ENCODE assay signal across 8 cellular contexts in the genomic region with DNA sequence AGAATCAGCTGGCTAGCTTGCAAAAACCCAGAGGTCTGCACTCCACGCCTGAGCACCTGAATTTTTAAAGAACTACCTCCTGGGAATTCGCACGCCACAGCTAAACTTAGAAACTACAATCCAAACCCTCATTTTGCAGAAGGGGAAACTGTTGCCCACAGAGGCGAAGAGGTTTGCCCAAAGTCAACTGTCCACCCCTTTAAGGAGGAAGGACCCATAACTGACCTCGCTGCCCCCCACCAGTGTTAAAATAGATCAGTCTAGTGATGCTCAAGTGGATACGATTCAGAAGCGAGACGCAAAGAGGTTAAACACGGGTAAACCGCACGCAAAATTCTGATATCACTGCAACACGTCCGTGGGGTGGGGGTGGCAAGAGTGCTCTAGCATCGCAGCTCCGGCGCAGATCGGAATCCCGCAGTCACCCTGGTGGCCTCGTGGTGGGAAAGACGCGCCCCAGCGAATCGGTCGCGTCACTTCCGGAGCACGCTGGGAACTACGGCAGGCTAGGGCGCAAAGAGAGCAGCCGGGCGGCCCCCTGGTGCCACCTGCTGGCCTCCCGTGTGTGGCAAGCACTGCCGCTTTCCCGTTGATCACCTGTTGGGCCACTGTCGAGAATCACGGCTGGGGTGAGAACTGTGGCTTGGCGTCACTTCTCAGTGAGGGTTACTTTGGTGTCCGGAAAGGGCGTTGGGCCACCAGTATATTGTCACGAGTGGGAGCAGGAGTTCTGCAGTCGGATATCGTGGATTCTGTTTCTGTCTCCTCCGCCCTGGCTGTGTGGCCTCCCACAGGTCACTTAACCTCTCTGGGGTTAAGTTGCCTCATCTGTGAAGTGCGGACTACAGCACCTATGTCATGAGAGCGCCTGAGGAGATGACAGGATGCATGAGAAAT. TPM values are rescaled to one million over a fixed set of nuclear protein-coding genes. Genes with fewer than 3 reads are reported as not detected.
A peak's percentile ranks its signal among the peaks of the same experiment; 100 is the strongest.
DNase-seq lines count a peak whose midpoint lies in the region; ATAC-seq and TF ChIP-seq lines count a peak whose summit lies in the region.

A gene (minus strand): TSS at position 451 of the 897 bp plus-strand sequence. CDS start 686 bp downstream, outside the sequence.

- peaks cover 0 to 11% (median 0%) of the 10 kb centered on the region in 11 experiments; a peak in 3 of 22 replicates for H4K20me1 ChIP-seq in BLaER1 treated with 17β-estradiol and CSF1 and Interleukin-3, amounts not matched to agents 10 nM and 100 nM

- H3K4me1 Mint-ChIP-seq in activated CD4-positive, alpha-beta T cell treated with anti-CD3 and anti-CD28 coated beads, Interleukin-2, amount 10 ng/mL, durations not matched to agents 7 days and 5 days: peaks cover 42% of the 10 kb centered on the region

- peak within 1 kb of the TSS; percentile 92 for H3K27ac Mint-ChIP-seq in activated CD4-positive, alpha-beta T cell treated with anti-CD3 and anti-CD28 coated beads, Interleukin-2, amount 10 ng/mL, durations not matched to agents 7 days and 5 days

- H3K4me1 ChIP-seq in BLaER1 treated with 17β-estradiol and CSF1 and Interleukin-3, amounts not matched to agents 10 nM and 100 nM: peaks cover 25 to 64% (median 48%) of the 10 kb centered on the region in 10 experiments
- peaks cover 11 to 33% of the 10 kb centered on the region in 2 donors for H3K4me1 ChIP-seq in left lung

- no peaks in the 10 kb centered on the region for H3K27me3 ChIP-seq in BLaER1 treated with 17β-estradiol and CSF1 and Interleukin-3, amounts not matched to agents 10 nM and 100 nM
- no peaks in the 10 kb centered on the region for H3K27me3 ChIP-seq in left lung

- H3K4me2 ChIP-seq in BLaER1 treated with 17β-estradiol and CSF1 and Interleukin-3, amounts not matched to agents 10 nM and 100 nM: peak within 1 kb of the TSS; percentile 74 to 97 (median 88)

- intact Hi-C loops in left lung (cut with DNase I): no loop called here

- POLR2A ChIA-PET in activated CD4-positive, alpha-beta T cell treated with anti-CD3 and anti-CD28 coated beads, Interleukin-2, amount 10 ng/mL, durations not matched to agents 7 days and 5 days (lab: Charles Lee): interaction anchor here (0.7 kb wide), 1 partner anchor 39 kb away, joined by 3 read pairs; no protein-coding TSS in a partner anchor

- CTCF ChIA-PET in activated CD4-positive, alpha-beta T cell treated with anti-CD3 and anti-CD28 coated beads, Interleukin-2, amount 10 ng/mL, durations not matched to agents 7 days and 5 days (lab: Charles Lee): interaction anchor here (0.5 to 1.7 kb wide), 22 partner anchors 8 to 523 kb away, joined by 3 to 7 read pairs (median 3); a partner anchor contains a TSS

- peak within 1 kb of the TSS; percentile 52 to 68 (median 56) for H3K4me3 ChIP-seq in BLaER1 treated with 17β-estradiol and CSF1 and Interleukin-3, amounts not matched to agents 10 nM and 100 nM
- H3K4me3 ChIP-seq in left lung: peak within 1 kb of the TSS; percentile 35 to 53

- H3K27ac ChIP-seq in BLaER1 treated with 17β-estradiol and CSF1 and Interleukin-3, amounts not matched to agents 10 nM and 100 nM: peak within 1 kb of the TSS; percentile 4 to 75 (median 60); a peak in 20 of 22 replicates
- H3K27ac ChIP-seq in left lung: peak within 1 kb of the TSS in 1 of 2 donors; percentile 55

- DNase-seq in GM19240 (ENCODE audit: insufficient read length, low spot score) (peak; percentile 88), NCI-H526 treated with DMSO at 0.1 percent for 48 hours (lab: John Stamatoyannopoulos, UW) (peak; percentile 76), cortex of kidney (lab: John Stamatoyannopoulos, UW) (peak; percentile 79), left lung (peak; percentile 93 to 99)
- peak; percentile 94 for DNase-seq in activated CD4-positive, alpha-beta T cell treated with anti-CD3 and anti-CD28 coated beads, Interleukin-2, amount 10 ng/mL, durations not matched to agents 7 days and 5 days
- DNase-seq in stimulated activated CD4-positive, alpha-beta T cell treated with anti-CD3 and anti-CD28 coated beads, Interleukin-2, amount 100 ng/mL, for 48 hours: peak; percentile 92 to 94

- H3K4me3 Mint-ChIP-seq in activated CD4-positive, alpha-beta T cell treated with anti-CD3 and anti-CD28 coated beads, Interleukin-2, amount 10 ng/mL, durations not matched to agents 7 days and 5 days: peak within 1 kb of the TSS; percentile 76

- H3K9me3 Mint-ChIP-seq in activated CD4-positive, alpha-beta T cell treated with anti-CD3 and anti-CD28 coated beads, Interleukin-2, amount 10 ng/mL, durations not matched to agents 7 days and 5 days: no peaks in the 10 kb centered on the region

- peaks cover 10 to 37% (median 23%) of the 10 kb centered on the region in 11 experiments; a peak in 20 of 22 replicates for H3K36me3 ChIP-seq in BLaER1 treated with 17β-estradiol and CSF1 and Interleukin-3, amounts not matched to agents 10 nM and 100 nM
- H3K36me3 ChIP-seq in left lung: peaks cover 0 to 23% of the 10 kb centered on the region in 2 donors

- peak; percentile 90 to 97 for TF ChIP-seq CTCF in left lung (IDR thresholded peaks at IDR 0.05)

- no peaks in the 10 kb centered on the region for H3K27me3 Mint-ChIP-seq in activated CD4-positive, alpha-beta T cell treated with anti-CD3 and anti-CD28 coated beads, Interleukin-2, amount 10 ng/mL, durations not matched to agents 7 days and 5 days

- H3K36me3 Mint-ChIP-seq in activated CD4-positive, alpha-beta T cell treated with anti-CD3 and anti-CD28 coated beads, Interleukin-2, amount 10 ng/mL, durations not matched to agents 7 days and 5 days (ENCODE audit: low read depth): peaks cover 14% of the 10 kb centered on the region

- ATAC-seq in HG03469 (IDR thresholded peaks at IDR 0.05; ENCODE audit: unreplicated experiment) (peak; percentile 41), left lung (peak; percentile 85)

- peak within 1 kb of the TSS; percentile 46 to 73 (median 67) for H3K9ac ChIP-seq in BLaER1 treated with 17β-estradiol and CSF1 and Interleukin-3, amounts not matched to agents 10 nM and 100 nM

- no peaks in the 10 kb centered on the region for H3K9me3 ChIP-seq in BLaER1 treated with 17β-estradiol and CSF1 and Interleukin-3, amounts not matched to agents 10 nM and 100 nM (replicated peaks in 1 of 11)
- H3K9me3 ChIP-seq in left lung: no peaks in the 10 kb centered on the region

RNA-seq across cellular contexts. Expression of the gene that starts here (rescaled TPM):
- 10 to 100 TPM in 1 of 2 experiments, 1 to 10 TPM in 1; 10.0 to 13.0 TPM for total RNA-seq in activated CD4-positive, alpha-beta T cell treated with anti-CD3 and anti-CD28 coated beads, Interleukin-2, amount 10 ng/mL, durations not matched to agents 7 days and 5 days
- 10 to 100 TPM in 1 of 2 donors, 1 to 10 TPM in 1; 7.3 to 17.4 TPM for total RNA-seq in left lung
